ENCODE assay signal across 11 cellular contexts in the genomic region with DNA sequence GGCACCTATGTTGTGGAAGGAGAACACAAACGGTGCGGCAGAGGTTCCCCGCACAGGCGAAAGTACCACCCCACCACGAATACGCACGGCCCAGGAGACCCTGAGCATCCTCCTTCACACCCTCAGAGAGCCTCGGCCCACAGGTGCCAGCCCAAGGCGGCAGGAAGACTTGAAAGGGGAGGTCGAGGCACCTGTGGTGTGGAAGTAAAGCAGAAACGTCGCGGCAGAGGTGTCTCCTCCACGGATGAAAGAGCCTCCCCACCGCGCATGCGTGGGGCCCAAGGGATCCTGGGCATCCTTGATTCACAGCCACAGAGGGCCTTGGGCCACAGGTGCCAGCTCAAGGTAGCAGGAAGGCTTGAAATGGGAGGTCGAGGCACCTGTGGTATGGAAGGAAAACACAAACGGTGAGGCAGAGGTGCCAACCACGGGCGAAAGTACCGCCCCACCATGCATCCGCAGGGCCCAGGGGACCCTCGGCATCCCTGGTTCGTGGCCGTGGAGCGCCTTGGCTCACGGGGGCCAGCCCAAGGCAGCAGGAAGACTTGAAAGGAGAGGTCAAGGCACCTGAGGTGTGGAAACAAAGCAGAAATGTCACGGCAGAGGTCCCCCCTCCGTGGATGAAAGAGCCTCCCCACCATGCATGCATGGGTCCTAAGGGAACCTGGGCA.
DNase-seq lines count a peak whose midpoint lies in the region; ATAC-seq and TF ChIP-seq lines count a peak whose summit lies in the region.
"Had no signal": no experiment of that assay in that cellular context is flagged by ENCODE, and none has a peak within 500 bp of the region (broad histone marks: within the 10 kb centered on the region; RNA-seq: fewer than 3 reads in every experiment).

No MANE protein-coding gene starts in this region.

- TF ChIP-seq CTCF in natural killer cell (IDR thresholded peaks at IDR 0.05): no peak
- TF ChIP-seq CTCF in chondrocyte (IDR thresholded peaks at IDR 0.05): no peak

- DNase-seq in natural killer cell treated with Interleukin-12 subunit alpha and Interleukin-12 subunit beta and Interleukin-15 and Interleukin-18, amount 100 ng/mL, for 72 hours (ENCODE audit: low spot score): peak; percentile 53
- DNase-seq in natural killer cell (no peak), chondrocyte (ENCODE audit: low spot score) (peak; percentile 69), mucosa of gallbladder (ENCODE audit: low spot score) (peak; percentile 7), aorta (peak; percentile 24 to 62), cerebellum (ENCODE audit: low spot score) (no peak), NCI-H69 (lab: John Stamatoyannopoulos, UW) (no peak)
- DNase-seq: mesendoderm, NCI-H82 had no signal

- H3K4me3 ChIP-seq in aorta (ENCODE audit: low read length in 2 of 2): no peak overlapping the region

- no peak for ATAC-seq in natural killer cell treated with Interleukin-12 subunit alpha and Interleukin-12 subunit beta and Interleukin-15 and Interleukin-18, amount 100 ng/mL, for 72 hours
- ATAC-seq in natural killer cell: no peak
- no peak for ATAC-seq in aorta (ENCODE audit: low FRiP score)
- ATAC-seq in GM21529 (IDR thresholded peaks at IDR 0.05; ENCODE audit: unreplicated experiment): no peak

- peaks cover 11% of the 10 kb centered on the region for H3K9me3 ChIP-seq in aorta (ENCODE audit: control insufficient read depth, low read length)
- H3K9me3 ChIP-seq: SK-N-SH had no signal

- no peaks in the 10 kb centered on the region for H3K27me3 ChIP-seq in aorta (ENCODE audit: control insufficient read depth in 1 of 2, insufficient read depth in 2 of 2, low read length in 1 of 2)

- intact Hi-C loops in natural killer cell (cut with micrococcal nuclease): no loop called here
- intact Hi-C loops in aorta (cut with DNase I): no loop called here

- H3K27ac Mint-ChIP-seq in natural killer cell treated with Interleukin-12 subunit alpha and Interleukin-12 subunit beta and Interleukin-15 and Interleukin-18, amount 100 ng/mL, for 72 hours: no peak overlapping the region
- H3K27ac Mint-ChIP-seq in natural killer cell (no peak overlapping the region), chondrocyte (ENCODE audit: unreplicated experiment) (no peak overlapping the region)

- 61 to 71% methylated on average over 30 of the region's 30 CpGs for WGBS in aorta, 2 donors

- no peaks in the 10 kb centered on the region for H3K36me3 ChIP-seq in aorta (ENCODE audit: control insufficient read depth in 1 of 2, insufficient read depth in 2 of 2, low read length in 1 of 2)

- H3K4me1 ChIP-seq in aorta (ENCODE audit: control insufficient read depth in 1 of 2, insufficient read depth in 2 of 2, low read length in 2 of 2): no peaks in the 10 kb centered on the region

- H3K4me3 Mint-ChIP-seq in natural killer cell treated with Interleukin-12 subunit alpha and Interleukin-12 subunit beta and Interleukin-15 and Interleukin-18, amount 100 ng/mL, for 72 hours: no peak overlapping the region
- H3K4me3 Mint-ChIP-seq in natural killer cell (no peak overlapping the region), chondrocyte (ENCODE audit: unreplicated experiment) (no peak overlapping the region)

- peaks cover 4% of the 10 kb centered on the region for H3K9me3 Mint-ChIP-seq in natural killer cell treated with Interleukin-12 subunit alpha and Interleukin-12 subunit beta and Interleukin-15 and Interleukin-18, amount 100 ng/mL, for 72 hours
- H3K9me3 Mint-ChIP-seq in natural killer cell (peaks cover 0 to 11% of the 10 kb centered on the region in 2 donors), chondrocyte (ENCODE audit: low read depth) (peaks cover 35% of the 10 kb centered on the region)

- no peaks in the 10 kb centered on the region for H3K4me1 Mint-ChIP-seq in natural killer cell treated with Interleukin-12 subunit alpha and Interleukin-12 subunit beta and Interleukin-15 and Interleukin-18, amount 100 ng/mL, for 72 hours (ENCODE audit: low read depth in 2 of 2)
- no peaks in the 10 kb centered on the region for H3K4me1 Mint-ChIP-seq in natural killer cell
- H3K4me1 Mint-ChIP-seq in chondrocyte (ENCODE audit: low read depth): no peaks in the 10 kb centered on the region

- no peak overlapping the region for H3K27ac ChIP-seq in aorta (ENCODE audit: low read depth in 1 of 2, low read length in 2 of 2)

- H3K27me3 Mint-ChIP-seq in natural killer cell treated with Interleukin-12 subunit alpha and Interleukin-12 subunit beta and Interleukin-15 and Interleukin-18, amount 100 ng/mL, for 72 hours: no peaks in the 10 kb centered on the region
- no peaks in the 10 kb centered on the region for H3K27me3 Mint-ChIP-seq in natural killer cell (ENCODE audit: low read depth in 2 of 2)
- H3K27me3 Mint-ChIP-seq in chondrocyte (ENCODE audit: low read depth): no peaks in the 10 kb centered on the region

- H3K36me3 Mint-ChIP-seq in natural killer cell treated with Interleukin-12 subunit alpha and Interleukin-12 subunit beta and Interleukin-15 and Interleukin-18, amount 100 ng/mL, for 72 hours: peaks cover 10% of the 10 kb centered on the region
- H3K36me3 Mint-ChIP-seq in natural killer cell (no peaks in the 10 kb centered on the region), chondrocyte (ENCODE audit: low read depth) (no peaks in the 10 kb centered on the region)

Comparison
In these comparisons a context has a peak if more than half of its experiments do, and no peak if none do; other contexts are left out.
1. DNase-seq: peak in natural killer cell treated with Interleukin-12 subunit alpha and Interleukin-12 subunit beta and Interleukin-15 and Interleukin-18, amount 100 ng/mL, for 72 hours (single experiment), chondrocyte (single experiment), mucosa of gallbladder (single experiment) and aorta (2 of 2); none in natural killer cell (single experiment), cerebellum (single experiment) and NCI-H69 (single experiment).